ENCODE assay signal across 15 cellular contexts in the genomic region with DNA sequence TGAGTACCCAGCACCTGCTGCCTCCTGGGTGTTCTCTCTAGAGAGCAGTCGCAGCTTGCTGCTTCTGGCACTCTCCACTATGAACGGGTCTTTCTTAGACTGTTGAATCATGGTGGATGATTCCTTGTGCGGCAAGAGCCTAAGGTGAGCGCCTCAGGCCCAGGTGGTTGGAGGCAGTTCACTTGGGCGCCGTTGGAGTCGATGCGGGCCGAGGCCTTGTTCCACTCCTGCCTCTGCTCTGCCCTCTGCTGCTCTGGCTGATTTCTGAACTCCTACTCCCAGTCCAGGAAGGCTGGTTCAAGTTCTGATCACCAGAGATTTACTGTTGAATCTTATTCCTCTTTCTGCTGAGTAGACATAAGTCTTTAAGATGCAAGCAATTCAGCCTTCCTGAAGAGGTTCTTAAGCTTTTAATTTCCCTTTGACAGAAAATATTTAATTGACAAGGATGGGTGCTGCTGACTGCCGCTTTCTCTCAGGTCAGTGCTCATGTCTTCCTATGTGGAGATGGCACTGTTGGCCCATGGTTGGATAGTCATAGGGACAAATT. TPM values are rescaled to one million over a fixed set of nuclear protein-coding genes. Genes with fewer than 3 reads are reported as not detected.
"Had no signal": no experiment of that assay in that cellular context is flagged by ENCODE, and none has a peak within 500 bp of the region (broad histone marks: within the 10 kb centered on the region; RNA-seq: fewer than 3 reads in every experiment).

No MANE protein-coding gene starts in this region.

- H3K27ac ChIP-seq: colonic mucosa, esophagus squamous epithelium, left ventricle myocardium inferior, right atrium auricular region, SK-N-MC, stomach, thoracic aorta, vagina had no signal

- DNase-seq: activated CD4-positive, alpha-beta T cell treated with anti-CD3 and anti-CD28 coated beads for 36 hours; activated naive CD4-positive, alpha-beta T cell treated with anti-CD3 and anti-CD28 coated beads for 36 hours; colonic mucosa; effector CD4-positive, alpha-beta T cell; esophagus squamous epithelium; left ventricle myocardium inferior; stomach had no signal

- H3K9me3 ChIP-seq: colonic mucosa, esophagus squamous epithelium, left ventricle myocardium inferior, right atrium auricular region, stomach, thoracic aorta, vagina had no signal

- H3K27ac Mint-ChIP-seq: activated CD4-positive, alpha-beta T cell treated with anti-CD3 and anti-CD28 coated beads for 36 hours; activated naive CD4-positive, alpha-beta T cell treated with anti-CD3 and anti-CD28 coated beads for 36 hours; memory B cell; progenitor cell of endocrine pancreas had no signal

- H3K4me3 Mint-ChIP-seq: activated CD4-positive, alpha-beta T cell treated with anti-CD3 and anti-CD28 coated beads for 36 hours; activated naive CD4-positive, alpha-beta T cell treated with anti-CD3 and anti-CD28 coated beads for 36 hours; memory B cell; naive thymus-derived CD8-positive, alpha-beta T cell had no signal

- H3K27me3 ChIP-seq: colonic mucosa, esophagus squamous epithelium, right atrium auricular region, stomach, vagina had no signal

- H3K4me1 Mint-ChIP-seq: activated CD4-positive, alpha-beta T cell treated with anti-CD3 and anti-CD28 coated beads for 36 hours had no signal

- H3K27me3 Mint-ChIP-seq: activated CD4-positive, alpha-beta T cell treated with anti-CD3 and anti-CD28 coated beads for 36 hours; memory B cell; naive thymus-derived CD8-positive, alpha-beta T cell; progenitor cell of endocrine pancreas had no signal

- ATAC-seq: activated CD4-positive, alpha-beta T cell treated with anti-CD3 and anti-CD28 coated beads for 36 hours; naive thymus-derived CD8-positive, alpha-beta T cell had no signal

- H3K9me3 Mint-ChIP-seq: activated naive CD4-positive, alpha-beta T cell treated with anti-CD3 and anti-CD28 coated beads for 36 hours; memory B cell; naive thymus-derived CD8-positive, alpha-beta T cell had no signal

- H3K4me3 ChIP-seq: colonic mucosa, esophagus squamous epithelium, left ventricle myocardium inferior, right atrium auricular region, SK-N-MC, stomach, thoracic aorta, vagina had no signal

- H3K4me1 ChIP-seq: colonic mucosa, left ventricle myocardium inferior, right atrium auricular region, stomach, vagina had no signal

RNA-seq across cellular contexts. Expression of a gene that starts 22.0 kb away (rescaled TPM):
- total RNA-seq: T-helper 1 cell treated with Interleukin-12 subunit alpha and Interleukin-12 subunit beta and Interleukin-4 antibody, amounts not matched to agents 30 ng/mL and 1 ng/mL, for 36 hours had no signal
